Comparison of ENCODE assay signal across 12 cellular contexts in the genomic region with DNA sequence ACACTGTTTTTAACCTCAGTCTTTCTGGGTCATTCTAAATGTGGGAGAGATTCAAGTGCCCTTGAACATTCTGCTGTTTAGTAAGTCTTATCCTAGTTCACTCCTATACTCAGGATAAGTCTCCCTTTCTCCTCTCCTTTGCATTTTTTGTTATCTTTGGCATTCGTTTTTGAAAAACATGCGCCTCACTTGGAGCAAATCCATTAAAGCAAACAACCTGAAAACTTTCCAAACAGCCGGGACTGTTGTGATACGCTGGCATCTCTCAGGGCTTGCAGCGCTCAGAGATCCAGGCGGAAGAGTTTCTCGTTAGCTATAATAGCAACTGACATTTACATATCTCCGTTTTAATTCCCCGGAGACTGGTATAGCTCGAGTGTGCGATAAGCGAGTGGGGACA.
DNase-seq lines count a peak whose midpoint lies in the region; ATAC-seq, FAIRE-seq and TF ChIP-seq lines count a peak whose summit lies in the region.
"Had no signal": no experiment of that assay in that cellular context is flagged by ENCODE, and none has a peak within 500 bp of the region (broad histone marks: within the 10 kb centered on the region; RNA-seq: fewer than 3 reads in every experiment).

No MANE protein-coding gene starts in this region.

- no peak overlapping the region for H3K27ac ChIP-seq in keratinocyte (ENCODE audit: control insufficient read depth, insufficient read depth, low read length)
- H3K27ac ChIP-seq in smooth muscle cell (ENCODE audit: low read depth) = no peak overlapping the region
- H3K27ac ChIP-seq: neural progenitor cell had no signal

- peaks cover 21% of the 10 kb centered on the region for H3K4me1 Mint-ChIP-seq in brain
- no peaks in the 10 kb centered on the region for H3K4me1 Mint-ChIP-seq in activated T-helper 1 cell treated with anti-CD3 and anti-CD28 coated beads, Interleukin-12 subunit alpha, Interleukin-12 subunit beta, Interleukin-2, Interleukin-4 antibody, amounts not matched to agents 30 ng/mL and 10 ng/mL and 1 ng/mL, durations not matched to agents 14 hours and 24 hours and 36 hours (ENCODE audit: low read depth)
- H3K4me1 Mint-ChIP-seq in CD14-positive monocyte = peaks cover 7% of the 10 kb centered on the region

- H3K9ac ChIP-seq in keratinocyte (ENCODE audit: control insufficient read depth, extremely low read depth, insufficient read depth, low read length) (no peak overlapping the region), smooth muscle cell (ENCODE audit: low read depth) (no peak overlapping the region)
- H3K9ac ChIP-seq: neural progenitor cell had no signal

- DNase-seq in LNCaP clone FGC (ENCODE audit: low read depth) (peak; percentile 71), keratinocyte (ENCODE audit: low read depth, low spot score) (no peak), smooth muscle cell (lab: John Stamatoyannopoulos, UW; ENCODE audit: unreplicated experiment) (no peak), activated T-cell treated with anti-CD3 and anti-CD28 coated beads for 4 hours (no peak), CD14-positive monocyte (ENCODE audit: low spot score) (no peak)
- no peak for DNase-seq in stimulated activated naive CD8-positive, alpha-beta T cell treated with anti-CD3 and anti-CD28 coated beads, Interleukin-15, Interleukin-2, amounts not matched to agents 100 U/mL and 50 U/mL, for 24 hours
- DNase-seq in activated T-helper 1 cell treated with anti-CD3 and anti-CD28 coated beads, Interleukin-12 subunit alpha, Interleukin-12 subunit beta, Interleukin-2, Interleukin-4 antibody, amounts not matched to agents 30 ng/mL and 10 ng/mL and 1 ng/mL, durations not matched to agents 14 hours and 24 hours and 36 hours (ENCODE audit: low spot score) = no peak
- DNase-seq: NCI-H2081 treated with DMSO at 0.1 percent for 48 hours, T1000 had no signal

- H4K20me1 ChIP-seq in keratinocyte (ENCODE audit: control insufficient read depth, extremely low read depth, insufficient read depth, low read length) (no peaks in the 10 kb centered on the region), smooth muscle cell (ENCODE audit: low read depth) (no peaks in the 10 kb centered on the region)

- dilution Hi-C loops in keratinocyte (cut with MboI; ENCODE audit: extremely low pct_ligation_motif_present, low sequenced_read_pairs) = no loop called here

- no peaks in the 10 kb centered on the region for H3K9me1 ChIP-seq in keratinocyte (ENCODE audit: control insufficient read depth, extremely low read depth, insufficient read depth, low read length)

- H3K27ac Mint-ChIP-seq in brain (peak overlapping the region; percentile 29 to 98 (median 52)), CD14-positive monocyte (peak overlapping the region in 1 of 7 donors; percentile 23)
- H3K27ac Mint-ChIP-seq in activated T-helper 1 cell treated with anti-CD3 and anti-CD28 coated beads, Interleukin-12 subunit alpha, Interleukin-12 subunit beta, Interleukin-2, Interleukin-4 antibody, amounts not matched to agents 30 ng/mL and 10 ng/mL and 1 ng/mL, durations not matched to agents 14 hours and 24 hours and 36 hours = no peak overlapping the region
- H3K27ac Mint-ChIP-seq: activated T-helper 2 cell treated with anti-CD3 and anti-CD28 coated beads, Interferon-gamma antibody, Interleukin-2, Interleukin-4, amounts not matched to agents 10 μg/mL and 5 μg/mL and 100 μg/mL, durations not matched to agents 14 hours and 24 hours and 36 hours; neural progenitor cell had no signal

- H3K36me3 Mint-ChIP-seq in brain (no peaks in the 10 kb centered on the region), CD14-positive monocyte (no peaks in the 10 kb centered on the region)
- H3K36me3 Mint-ChIP-seq in activated T-helper 1 cell treated with anti-CD3 and anti-CD28 coated beads, Interleukin-12 subunit alpha, Interleukin-12 subunit beta, Interleukin-2, Interleukin-4 antibody, amounts not matched to agents 30 ng/mL and 10 ng/mL and 1 ng/mL, durations not matched to agents 14 hours and 24 hours and 36 hours (ENCODE audit: low read depth) = no peaks in the 10 kb centered on the region
- H3K36me3 Mint-ChIP-seq: neural progenitor cell had no signal

- H3K9me3 Mint-ChIP-seq in brain (peaks cover 0 to 3% (median 0%) of the 10 kb centered on the region in 5 experiments), CD14-positive monocyte (peaks cover 0 to 4% (median 0%) of the 10 kb centered on the region in 7 donors)
- no peaks in the 10 kb centered on the region for H3K9me3 Mint-ChIP-seq in activated T-helper 1 cell treated with anti-CD3 and anti-CD28 coated beads, Interleukin-12 subunit alpha, Interleukin-12 subunit beta, Interleukin-2, Interleukin-4 antibody, amounts not matched to agents 30 ng/mL and 10 ng/mL and 1 ng/mL, durations not matched to agents 14 hours and 24 hours and 36 hours
- H3K9me3 Mint-ChIP-seq: activated T-helper 2 cell treated with anti-CD3 and anti-CD28 coated beads, Interferon-gamma antibody, Interleukin-2, Interleukin-4, amounts not matched to agents 10 μg/mL and 5 μg/mL and 100 μg/mL, durations not matched to agents 14 hours and 24 hours and 36 hours had no signal

- H3K36me3 ChIP-seq in keratinocyte (ENCODE audit: control insufficient read depth in 2 of 2, extremely low read depth in 1 of 2, insufficient read depth in 2 of 2, low read length in 2 of 2) = no peaks in the 10 kb centered on the region
- no peaks in the 10 kb centered on the region for H3K36me3 ChIP-seq in smooth muscle cell (ENCODE audit: low read depth)
- H3K36me3 ChIP-seq: neural progenitor cell had no signal

- peaks cover 4% of the 10 kb centered on the region for H3K4me1 ChIP-seq in keratinocyte (ENCODE audit: control insufficient read depth, extremely low read depth, insufficient read depth, low read length)
- H3K4me1 ChIP-seq in smooth muscle cell (ENCODE audit: low read depth) = peaks cover 4% of the 10 kb centered on the region

- H3K4me2 ChIP-seq in keratinocyte (ENCODE audit: control insufficient read depth, extremely low read depth, insufficient read depth, low read depth, low read length) (peak overlapping the region; percentile 77), smooth muscle cell (peak overlapping the region; percentile 34)
- H3K4me2 ChIP-seq: neural progenitor cell had no signal

- TF ChIP-seq CTCF in LNCaP clone FGC (IDR thresholded peaks at IDR 0.05; ENCODE audit: control insufficient read depth, extremely low read depth, insufficient read depth) = no peak
- no peak for TF ChIP-seq CTCF in brain (conservative IDR thresholded peaks at IDR 0.05)
- TF ChIP-seq CTCF in keratinocyte (optimal IDR thresholded peaks at IDR 0.05 in 1 of 3, IDR thresholded peaks at IDR 0.05 in 1 of 3, conservative IDR thresholded peaks at IDR 0.05 in 1 of 3; ENCODE audit: extremely low read depth in 1 of 3, insufficient read depth in 2 of 3, low read length in 3 of 3) = no peak
- TF ChIP-seq CTCF in smooth muscle cell (IDR thresholded peaks at IDR 0.05; ENCODE audit: borderline replicate concordance, insufficient read depth, poor library complexity, severe bottlenecking) = no peak
- TF ChIP-seq CTCF in CD14-positive monocyte (IDR thresholded peaks at IDR 0.05) = no peak

- H3K9me3 ChIP-seq in keratinocyte (ENCODE audit: control insufficient read depth, low read depth, low read length) = no peaks in the 10 kb centered on the region
- no peaks in the 10 kb centered on the region for H3K9me3 ChIP-seq in smooth muscle cell (replicated peaks; ENCODE audit: low read depth)

- H3K27me3 Mint-ChIP-seq in brain (no peaks in the 10 kb centered on the region), CD14-positive monocyte (ENCODE audit: low read depth in 3 of 3) (peaks cover 0 to 3% (median 0%) of the 10 kb centered on the region in 3 donors)
- peaks cover 4% of the 10 kb centered on the region for H3K27me3 Mint-ChIP-seq in activated T-helper 1 cell treated with anti-CD3 and anti-CD28 coated beads, Interleukin-12 subunit alpha, Interleukin-12 subunit beta, Interleukin-2, Interleukin-4 antibody, amounts not matched to agents 30 ng/mL and 10 ng/mL and 1 ng/mL, durations not matched to agents 14 hours and 24 hours and 36 hours (ENCODE audit: insufficient read depth)

- H2AFZ ChIP-seq in keratinocyte (ENCODE audit: control insufficient read depth, low read length) (peak overlapping the region; percentile 88), smooth muscle cell (ENCODE audit: low read depth) (peak overlapping the region; percentile 58)
- H2AFZ ChIP-seq: neural progenitor cell had no signal

- H3K79me2 ChIP-seq in keratinocyte (ENCODE audit: control insufficient read depth, insufficient read depth, low read length) = no peaks in the 10 kb centered on the region
- no peaks in the 10 kb centered on the region for H3K79me2 ChIP-seq in smooth muscle cell (ENCODE audit: low read depth)

- intact Hi-C loops in activated T-helper 1 cell treated with anti-CD3 and anti-CD28 coated beads, Interleukin-12 subunit alpha, Interleukin-12 subunit beta, Interleukin-2, Interleukin-4 antibody, amounts not matched to agents 30 ng/mL and 10 ng/mL and 1 ng/mL, durations not matched to agents 14 hours and 24 hours and 36 hours (cut with micrococcal nuclease) = no loop called here
- intact Hi-C loops in CD14-positive monocyte (cut with micrococcal nuclease) = no loop called here

- WGBS in smooth muscle cell (ENCODE audit: low lambda C conversion rate) = 54% methylated on average over 12 of the region's 12 CpGs

- H3F3A ChIP-seq in smooth muscle cell (ENCODE audit: low read depth) = no peaks in the 10 kb centered on the region

- H3K4me3 Mint-ChIP-seq in brain = peak overlapping the region in 3 of 5 experiments; percentile 39 to 73 (median 72)
- H3K4me3 Mint-ChIP-seq in activated T-helper 1 cell treated with anti-CD3 and anti-CD28 coated beads, Interleukin-12 subunit alpha, Interleukin-12 subunit beta, Interleukin-2, Interleukin-4 antibody, amounts not matched to agents 30 ng/mL and 10 ng/mL and 1 ng/mL, durations not matched to agents 14 hours and 24 hours and 36 hours = no peak overlapping the region
- H3K4me3 Mint-ChIP-seq in CD14-positive monocyte = no peak overlapping the region
- H3K4me3 Mint-ChIP-seq: neural progenitor cell had no signal

- no peak for ATAC-seq in stimulated activated naive CD8-positive, alpha-beta T cell treated with anti-CD3 and anti-CD28 coated beads, Interleukin-15, Interleukin-2, amounts not matched to agents 100 U/mL and 50 U/mL, for 24 hours

- peak; percentile 9 for FAIRE-seq in keratinocyte (lab: Jason Lieb, UNC)

- H3K4me3 ChIP-seq in LNCaP clone FGC (ENCODE audit: low read depth, low read length) = peak overlapping the region; percentile 15; the same call in 1 of the 2 replicates
- peak overlapping the region in 2 of 3 experiments; percentile 27 to 40 for H3K4me3 ChIP-seq in keratinocyte (ENCODE audit: control insufficient read depth in 2 of 3, extremely low read depth in 1 of 3, insufficient read depth in 2 of 3, low read depth in 1 of 3, low read length in 3 of 3)
- peak overlapping the region; percentile 31 for H3K4me3 ChIP-seq in smooth muscle cell
- H3K4me3 ChIP-seq: neural progenitor cell had no signal

- H3K27me3 ChIP-seq in keratinocyte (ENCODE audit: control insufficient read depth, extremely low read depth, insufficient read depth, low read length) (no peaks in the 10 kb centered on the region), smooth muscle cell (ENCODE audit: low read depth) (no peaks in the 10 kb centered on the region)

Comparison
In these comparisons a context has a peak if more than half of its experiments do, and no peak if none do; other contexts are left out.
1. H3K4me3 Mint-ChIP-seq: peak in brain (3 of 5); none in activated T-helper 1 cell treated with anti-CD3 and anti-CD28 coated beads, Interleukin-12 subunit alpha, Interleukin-12 subunit beta, Interleukin-2, Interleukin-4 antibody, amounts not matched to agents 30 ng/mL and 10 ng/mL and 1 ng/mL, durations not matched to agents 14 hours and 24 hours and 36 hours (single experiment) and CD14-positive monocyte (0 of 2).
2. Peak in every context shown above with its lines, with median percentiles within 50 percentile points of each other: H3K4me3 ChIP-seq.